In genomic region chr6:68256391-68256790, GRCh38 we compare ENCODE assay signal across 26 cellular contexts.
"Had no signal": no experiment of that assay in that cellular context is flagged by ENCODE, and none has a peak within 500 bp of the region (broad histone marks: within the 10 kb centered on the region; RNA-seq: fewer than 3 reads in every experiment).

No MANE protein-coding gene starts in this region.

- DNase-seq: activated B cell treated with CpG ODN at 0.5 μM for 24 hours; activated CD4-positive, alpha-beta T cell treated with anti-CD3 and anti-CD28 coated beads for 48 hours; activated CD4-positive, alpha-beta T cell treated with anti-CD3 and anti-CD28 coated beads, Interleukin-2, amount 50 U/mL, for 1 hour; activated CD4-positive, alpha-beta T cell treated with anti-CD3 and anti-CD28 coated beads, Interleukin-2, amount 50 U/mL, for 48 hours; activated CD8-positive, alpha-beta memory T cell treated with anti-CD3 and anti-CD28 coated beads for 24 hours; activated CD8-positive, alpha-beta T cell treated with anti-CD3 and anti-CD28 coated beads for 36 hours; activated effector memory CD4-positive, alpha-beta T cell treated with anti-CD3 and anti-CD28 coated beads, Interleukin-2, amount 50 U/mL, for 16 hours; activated naive CD4-positive, alpha-beta T cell treated with anti-CD3 and anti-CD28 coated beads for 36 hours; activated naive CD8-positive, alpha-beta T cell treated with anti-CD3 and anti-CD28 coated beads for 36 hours; activated naive CD8-positive, alpha-beta T cell treated with anti-CD3 and anti-CD28 coated beads, Interleukin-2, amount 50 U/mL, for 24 hours; activated T-cell treated with anti-CD3 and anti-CD28 coated beads, Interleukin-2, amount 50 U/mL, for 1 hour; activated T-cell treated with anti-CD3 and anti-CD28 coated beads, Interleukin-2, amount 50 U/mL, for 48 hours; adrenal gland; amygdala; aorta; caudate nucleus; colonic mucosa; effector CD8-positive, alpha-beta T cell; esophagus squamous epithelium; foreskin melanocyte; heart right ventricle; SW 1271; T-cell; T1000; WERI-Rb-1 had no signal

- ATAC-seq: activated CD4-positive, CD25-positive, alpha-beta regulatory T cell treated with anti-CD3 and anti-CD28 coated beads, Interleukin-2, amount 50 U/mL, for 24 hours; activated CD8-positive, alpha-beta T cell treated with anti-CD3 and anti-CD28 coated beads for 36 hours; activated naive CD8-positive, alpha-beta T cell treated with anti-CD3 and anti-CD28 coated beads, Interleukin-2, amount 50 U/mL, for 24 hours; heart right ventricle; T-cell had no signal
